In the genomic region with DNA sequence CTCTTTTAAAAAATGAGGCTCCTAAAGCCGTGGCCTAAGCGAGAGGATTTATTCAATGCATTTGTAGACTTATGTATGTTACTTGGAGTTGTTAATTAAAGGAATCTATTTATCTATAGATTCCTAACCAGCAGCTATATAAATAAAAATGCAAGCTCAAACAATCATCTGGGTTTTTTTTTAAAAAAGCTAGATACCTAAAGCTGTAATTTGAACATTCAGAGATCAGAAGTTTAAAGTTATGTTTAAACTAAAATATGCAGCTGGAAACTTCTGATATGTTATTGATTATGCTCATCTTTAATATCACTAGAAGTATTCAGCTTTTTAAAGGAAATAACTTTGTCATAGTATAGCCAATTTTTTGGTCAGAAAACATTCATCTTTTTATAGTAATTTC, we compare ENCODE assay signal across 9 cellular contexts. TPM values are rescaled to one million over a fixed set of nuclear protein-coding genes. Genes with fewer than 3 reads are reported as not detected.
DNase-seq lines count a peak whose midpoint lies in the region; ATAC-seq and TF ChIP-seq lines count a peak whose summit lies in the region.
"Had no signal": no experiment of that assay in that cellular context is flagged by ENCODE, and none has a peak within 500 bp of the region (broad histone marks: within the 10 kb centered on the region; RNA-seq: fewer than 3 reads in every experiment).

No MANE protein-coding gene starts in this region.

- H3K4me3 ChIP-seq in HUES48 (ENCODE audit: low read depth, low read length) (peak overlapping the region; percentile 60; the same call in 1 of the 2 replicates), left lung (peak overlapping the region; percentile 52 to 56)

- H3K9ac ChIP-seq in HUES48 (ENCODE audit: low read depth, low read length), result no peak overlapping the region

- no peaks in the 10 kb centered on the region for H3K36me3 ChIP-seq in HUES48 (ENCODE audit: control insufficient read depth, insufficient read depth, low read length)
- H3K36me3 ChIP-seq in left lung, result no peaks in the 10 kb centered on the region

- no peak for ATAC-seq in left lung
- no peak for ATAC-seq in stimulated activated effector memory CD8-positive, alpha-beta T cell treated with anti-CD3 and anti-CD28 coated beads, Interleukin-12 subunit alpha, Interleukin-12 subunit beta, amount 100 ng/mL, for 72 hours
- ATAC-seq in GM19035 (IDR thresholded peaks at IDR 0.05; ENCODE audit: unreplicated experiment), result no peak

- peaks cover 62% of the 10 kb centered on the region for H3K4me1 ChIP-seq in HUES48 (ENCODE audit: control insufficient read depth, insufficient read depth, low read length)
- H3K4me1 ChIP-seq in left lung, result peaks cover 0 to 33% of the 10 kb centered on the region in 2 donors

- H3K36me3 Mint-ChIP-seq in brain, result peaks cover 17% of the 10 kb centered on the region
- H3K36me3 Mint-ChIP-seq in stimulated activated effector memory CD8-positive, alpha-beta T cell treated with anti-CD3 and anti-CD28 coated beads, Interleukin-12 subunit alpha, Interleukin-12 subunit beta, amount 100 ng/mL, for 72 hours, result no peaks in the 10 kb centered on the region

- H3K9me3 ChIP-seq in HUES48 (ENCODE audit: control insufficient read depth, insufficient read depth, low read length) (no peaks in the 10 kb centered on the region), left lung (no peaks in the 10 kb centered on the region)

- intact Hi-C loops in left lung (cut with DNase I), result loop anchor here (5.0 to 10.0 kb wide), 2 partner anchors 139 to 141 kb away; no protein-coding TSS in a partner anchor

- H3K4me1 Mint-ChIP-seq in brain, result peaks cover 29% of the 10 kb centered on the region
- peaks cover 30% of the 10 kb centered on the region for H3K4me1 Mint-ChIP-seq in stimulated activated effector memory CD8-positive, alpha-beta T cell treated with anti-CD3 and anti-CD28 coated beads, Interleukin-12 subunit alpha, Interleukin-12 subunit beta, amount 100 ng/mL, for 72 hours

- peak overlapping the region; percentile 97 to 100 (median 99) for H3K27ac Mint-ChIP-seq in brain
- no peak overlapping the region for H3K27ac Mint-ChIP-seq in stimulated activated effector memory CD8-positive, alpha-beta T cell treated with anti-CD3 and anti-CD28 coated beads, Interleukin-12 subunit alpha, Interleukin-12 subunit beta, amount 100 ng/mL, for 72 hours

- peaks cover 0 to 12% (median 0%) of the 10 kb centered on the region in 5 experiments for H3K9me3 Mint-ChIP-seq in brain
- H3K9me3 Mint-ChIP-seq in stimulated activated effector memory CD8-positive, alpha-beta T cell treated with anti-CD3 and anti-CD28 coated beads, Interleukin-12 subunit alpha, Interleukin-12 subunit beta, amount 100 ng/mL, for 72 hours, result no peaks in the 10 kb centered on the region

- H3K27me3 ChIP-seq in HUES48 (ENCODE audit: control insufficient read depth, insufficient read depth, low read length) (peaks cover 99% of the 10 kb centered on the region), left lung (peaks cover 29 to 100% of the 10 kb centered on the region in 2 donors)

- H3K4me3 Mint-ChIP-seq in brain, result peak overlapping the region; percentile 97 to 98 (median 98)
- peak overlapping the region; percentile 74 for H3K4me3 Mint-ChIP-seq in stimulated activated effector memory CD8-positive, alpha-beta T cell treated with anti-CD3 and anti-CD28 coated beads, Interleukin-12 subunit alpha, Interleukin-12 subunit beta, amount 100 ng/mL, for 72 hours

- H3K27ac ChIP-seq in HUES48 (ENCODE audit: low read depth, low read length) (no peak overlapping the region), left lung (peak overlapping the region; percentile 84 to 95)

- H3K27me3 Mint-ChIP-seq in brain, result peaks cover 44% of the 10 kb centered on the region

- no peak for DNase-seq in left lung
- DNase-seq in stimulated activated effector memory CD8-positive, alpha-beta T cell treated with anti-CD3 and anti-CD28 coated beads, Interleukin-12 subunit alpha, Interleukin-12 subunit beta, amount 100 ng/mL, for 72 hours (ENCODE audit: low spot score in 2 of 2), result no peak
- DNase-seq in NCI-H748 treated with DMSO at 0.1 percent for 48 hours (lab: John Stamatoyannopoulos, UW), result no peak
- no peak for DNase-seq in NOMO-1 treated with DMSO at 0.1 percent for 48 hours (lab: John Stamatoyannopoulos, UW; ENCODE audit: unreplicated experiment)
- no peak for DNase-seq in amniotic stem cell (lab: John Stamatoyannopoulos, UW)
- DNase-seq: activated effector memory CD4-positive, alpha-beta T cell treated with Interleukin-2 at 50 U/mL for 16 hours had no signal

- no peak for TF ChIP-seq CTCF in brain (conservative IDR thresholded peaks at IDR 0.05)
- no peak for TF ChIP-seq CTCF in left lung (IDR thresholded peaks at IDR 0.05)

RNA-seq across cellular contexts. Expression of gene MEIS1, which starts 1.0 kb away (rescaled TPM):
- polyA plus RNA-seq in brain (ENCODE audit: insufficient read depth, low read depth, low replicate concordance), result 3.5 TPM
- 10 to 100 TPM; 54.3 to 57.6 TPM for total RNA-seq in left lung
